ENCODE assay signal across 11 cellular contexts in the genomic region with DNA sequence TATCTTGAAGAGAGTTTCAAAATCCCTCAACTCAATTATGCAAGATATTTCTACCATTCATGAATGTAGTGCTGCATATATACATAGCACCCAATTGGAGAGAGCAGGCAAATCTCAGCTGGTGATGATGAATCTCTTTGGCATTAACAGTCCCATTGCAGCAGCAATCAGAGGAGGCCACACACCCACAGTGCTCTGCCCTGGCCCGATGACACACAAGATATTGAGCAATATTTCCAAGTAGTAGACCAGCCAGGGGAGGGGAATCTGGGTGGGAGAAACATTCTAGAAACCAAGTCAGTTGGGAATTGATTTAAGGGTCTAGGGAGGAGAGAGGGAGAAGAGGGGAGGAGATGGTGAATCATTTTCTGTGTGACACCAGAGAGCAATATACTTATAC. TPM values are rescaled to one million over a fixed set of nuclear protein-coding genes. Genes with fewer than 3 reads are reported as not detected.
DNase-seq lines count a peak whose midpoint lies in the region; ATAC-seq, FAIRE-seq and TF ChIP-seq lines count a peak whose summit lies in the region.
"Had no signal": no experiment of that assay in that cellular context is flagged by ENCODE, and none has a peak within 500 bp of the region (broad histone marks: within the 10 kb centered on the region; RNA-seq: fewer than 3 reads in every experiment).

No MANE protein-coding gene starts in this region.

- no peaks in the 10 kb centered on the region for H3K36me3 ChIP-seq in fibroblast of lung (ENCODE audit: control insufficient read depth, insufficient read depth, low read length)
- no peaks in the 10 kb centered on the region for H3K36me3 ChIP-seq in smooth muscle cell (ENCODE audit: low read depth)

- H3K4me2 ChIP-seq in fibroblast of lung (ENCODE audit: extremely low read depth, insufficient read depth, low read length) (no peak overlapping the region), smooth muscle cell (peak overlapping the region; percentile 69)

- ATAC-seq in GM21576 (IDR thresholded peaks at IDR 0.05; ENCODE audit: unreplicated experiment) (no peak), HG02798 (IDR thresholded peaks at IDR 0.05; ENCODE audit: poor library complexity, unreplicated experiment) (no peak)

- H3K4me1 ChIP-seq in fibroblast of lung (ENCODE audit: control insufficient read depth, extremely low read depth, insufficient read depth, low read length) (peaks cover 11% of the 10 kb centered on the region), smooth muscle cell (ENCODE audit: low read depth) (peaks cover 5% of the 10 kb centered on the region)

- H3K79me2 ChIP-seq in fibroblast of lung (ENCODE audit: control insufficient read depth, insufficient read depth, low read length) (no peaks in the 10 kb centered on the region), smooth muscle cell (ENCODE audit: low read depth) (no peaks in the 10 kb centered on the region)

- H3K9me3 ChIP-seq in fibroblast of lung (ENCODE audit: control insufficient read depth, insufficient read depth, low read depth, low read length): no peaks in the 10 kb centered on the region
- H3K9me3 ChIP-seq in smooth muscle cell (replicated peaks; ENCODE audit: low read depth): no peaks in the 10 kb centered on the region

- TF ChIP-seq CTCF in fibroblast of lung (conservative IDR thresholded peaks at IDR 0.05 in 1 of 2, IDR thresholded peaks at IDR 0.05 in 1 of 2; ENCODE audit: low read depth in 1 of 2, low read length in 2 of 2) (no peak), smooth muscle cell (IDR thresholded peaks at IDR 0.05; ENCODE audit: borderline replicate concordance, insufficient read depth, poor library complexity, severe bottlenecking) (no peak)

- DNase-seq in NK-92 treated with Interleukin-12 subunit alpha and Interleukin-12 subunit beta, amount 100 ng/mL, for 24 hours (lab: John Stamatoyannopoulos, UW): peak; percentile 7
- DNase-seq in NK-92 (lab: John Stamatoyannopoulos, UW; ENCODE audit: unreplicated experiment) (no peak), RCC 7860 (ENCODE audit: low spot score) (peak; percentile 90), fibroblast of lung (ENCODE audit: low read depth in 2 of 2) (peak; percentile 97 to 98), smooth muscle cell (lab: John Stamatoyannopoulos, UW; ENCODE audit: unreplicated experiment) (peak; percentile 15)
- DNase-seq in activated CD8-positive, alpha-beta memory T cell treated with anti-CD3 and anti-CD28 coated beads for 24 hours: no peak
- DNase-seq: islet precursor cell, NCI-H510A treated with DMSO at 0.1 percent for 48 hours had no signal

- H3K27ac ChIP-seq in fibroblast of lung (ENCODE audit: insufficient read depth, low read length): peak overlapping the region; percentile 8
- peak overlapping the region; percentile 90 for H3K27ac ChIP-seq in smooth muscle cell (ENCODE audit: low read depth)
- H3K27ac ChIP-seq: 22Rv1 had no signal

- peak; percentile 85 for FAIRE-seq in RCC 7860 (lab: Jason Lieb, UNC)

- H3K4me3 ChIP-seq in fibroblast of lung (replicated peaks in 1 of 4; ENCODE audit: control extremely low read depth in 1 of 4, insufficient read depth in 1 of 4, low read depth in 3 of 4, low read length in 4 of 4): no peak overlapping the region
- H3K4me3 ChIP-seq in smooth muscle cell: no peak overlapping the region

- no peak overlapping the region for H2AFZ ChIP-seq in fibroblast of lung (ENCODE audit: low read length)
- peak overlapping the region; percentile 14 for H2AFZ ChIP-seq in smooth muscle cell (ENCODE audit: low read depth)

- H4K20me1 ChIP-seq in fibroblast of lung (ENCODE audit: control insufficient read depth, extremely low read depth, insufficient read depth, low read length) (no peaks in the 10 kb centered on the region), smooth muscle cell (ENCODE audit: low read depth) (no peaks in the 10 kb centered on the region)

- peaks cover 10% of the 10 kb centered on the region for H3F3A ChIP-seq in smooth muscle cell (ENCODE audit: low read depth)

- no peaks in the 10 kb centered on the region for H3K27me3 ChIP-seq in fibroblast of lung (ENCODE audit: control insufficient read depth, insufficient read depth, low read length)
- H3K27me3 ChIP-seq in smooth muscle cell (ENCODE audit: low read depth): no peaks in the 10 kb centered on the region

- WGBS in smooth muscle cell (ENCODE audit: low lambda C conversion rate): 0% methylated on average over 1 of the region's 1 CpG

- H3K9ac ChIP-seq in fibroblast of lung (ENCODE audit: insufficient read depth, low read length): no peak overlapping the region
- H3K9ac ChIP-seq in smooth muscle cell (ENCODE audit: low read depth): peak overlapping the region; percentile 48

RNA-seq across cellular contexts. Expression of a gene that starts 14.9 kb away (rescaled TPM):
- total RNA-seq in fibroblast of lung (3.6 and 4.0 TPM in 2 replicates), smooth muscle cell (0.09 TPM in 1 of 2 replicates, not detected in the other)
- polyA plus RNA-seq in fibroblast of lung (2.9 and 3.3 TPM in 2 replicates), smooth muscle cell (0.84 and 2.1 TPM in 2 replicates)
- 2.8 and 2.9 TPM in 2 replicates for polyA plus RNA-seq in fibroblast of lung (2012)
- polyA minus RNA-seq in fibroblast of lung (ENCODE audit: low replicate concordance): not detected in 2 replicates

RNA-seq across cellular contexts. Expression of a gene that starts 57.9 kb away (rescaled TPM):
- total RNA-seq in fibroblast of lung (8.7 and 11.6 TPM in 2 replicates), smooth muscle cell (6.7 and 30.8 TPM in 2 replicates)
- polyA plus RNA-seq in fibroblast of lung (8.6 and 15.2 TPM in 2 replicates), smooth muscle cell (16.8 and 17.8 TPM in 2 replicates)
- 4.8 and 10.6 TPM in 2 replicates for polyA plus RNA-seq in fibroblast of lung (2012)
- 30.7 and 36.6 TPM in 2 replicates for polyA minus RNA-seq in fibroblast of lung (ENCODE audit: low replicate concordance)

Comparison
In these comparisons a context has a peak if more than half of its experiments do, and no peak if none do; other contexts are left out.
1. DNase-seq: peak in NK-92 treated with Interleukin-12 subunit alpha and Interleukin-12 subunit beta, amount 100 ng/mL, for 24 hours (single experiment), RCC 7860 (single experiment), fibroblast of lung (2 of 2) and smooth muscle cell (single experiment); none in NK-92 (single experiment) and activated CD8-positive, alpha-beta memory T cell treated with anti-CD3 and anti-CD28 coated beads for 24 hours (single experiment).